ENCODE assay signal across 16 cellular contexts in the genomic region with DNA sequence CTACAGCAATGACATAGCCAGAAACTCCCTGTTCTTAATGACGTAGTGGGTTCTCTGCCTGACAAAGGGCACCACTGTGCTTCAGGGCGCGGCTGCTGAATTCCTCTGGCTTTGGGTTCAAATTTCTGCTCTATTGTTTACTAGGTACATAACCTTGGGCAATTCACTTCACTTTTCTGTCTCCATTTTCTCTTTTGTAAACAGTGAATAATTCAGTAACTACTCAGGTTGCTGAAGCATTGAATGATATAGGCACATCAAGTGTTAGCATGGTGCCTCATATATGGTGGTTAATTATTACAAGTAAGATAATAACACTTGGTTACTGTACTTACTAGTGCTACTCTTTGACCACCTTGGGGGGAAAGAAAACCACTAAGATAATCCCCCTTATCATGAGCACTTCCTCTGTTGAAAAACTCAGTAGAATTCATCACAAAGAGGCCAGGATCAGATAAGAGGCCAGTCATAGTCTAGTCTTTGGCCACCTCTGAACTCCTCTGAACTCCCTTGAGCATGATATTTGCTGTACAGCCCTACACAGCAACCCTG.
DNase-seq lines count a peak whose midpoint lies in the region; ATAC-seq and TF ChIP-seq lines count a peak whose summit lies in the region.
"Had no signal": no experiment of that assay in that cellular context is flagged by ENCODE, and none has a peak within 500 bp of the region (broad histone marks: within the 10 kb centered on the region; RNA-seq: fewer than 3 reads in every experiment).

No MANE protein-coding gene starts in this region.

- POLR2A ChIA-PET in Caco-2 (lab: Charles Lee), result no interaction called here

- H3K36me3 Mint-ChIP-seq in Caco-2 (ENCODE audit: insufficient read depth, unreplicated experiment), result no peaks in the 10 kb centered on the region

- H3K4me3 ChIP-seq in Caco-2 (ENCODE audit: low read depth, low read length) (no peak overlapping the region), fibroblast of villous mesenchyme (ENCODE audit: low read depth, low read length) (no peak overlapping the region)
- H3K4me3 ChIP-seq: tibial artery had no signal

- BruUV-seq in Caco-2 (replicated peaks; lab: Mats Ljungman, UMichigan), result no TSS peak

- TF ChIP-seq CTCF in Caco-2 (IDR thresholded peaks at IDR 0.05; ENCODE audit: insufficient read depth in 1 of 2, low read depth in 1 of 2, low read length in 1 of 2, severe bottlenecking in 1 of 2, unreplicated experiment in 1 of 2) (no peak), fibroblast of villous mesenchyme (IDR thresholded peaks at IDR 0.05; ENCODE audit: insufficient read depth, low read depth, low read length) (no peak)

- H3K36me3 ChIP-seq in Caco-2 (ENCODE audit: control insufficient read depth, insufficient read depth, low read length), result no peaks in the 10 kb centered on the region
- H3K36me3 ChIP-seq: tibial artery had no signal

- intact Hi-C loops in Caco-2 (cut with micrococcal nuclease; ENCODE audit: unreplicated experiment) (loop anchor here (1.0 kb wide), 4 partner anchors 21 to 92 kb away; partner anchors contain the start of gene AHR), sciatic nerve (cut with DNase I) (no loop called here)

- no peaks in the 10 kb centered on the region for H3K9me3 ChIP-seq in Caco-2
- H3K9me3 ChIP-seq: tibial artery had no signal

- no peaks in the 10 kb centered on the region for H3K27me3 ChIP-seq in Caco-2 (replicated peaks; ENCODE audit: control insufficient read depth, insufficient read depth, low read length)
- H3K27me3 ChIP-seq: tibial artery had no signal

- H3K4me3 Mint-ChIP-seq in Caco-2 (ENCODE audit: unreplicated experiment), result no peak overlapping the region
- H3K4me3 Mint-ChIP-seq: activated CD8-positive, alpha-beta T cell treated with anti-CD3 and anti-CD28 coated beads, Interleukin-2, amount 10 ng/mL, durations not matched to agents 7 days and 5 days had no signal

- no peaks in the 10 kb centered on the region for H3K27me3 Mint-ChIP-seq in Caco-2 (ENCODE audit: insufficient read depth, unreplicated experiment)

- CTCF ChIA-PET in Caco-2 (lab: Charles Lee), result no interaction called here

- peaks cover 29% of the 10 kb centered on the region for H3K4me1 ChIP-seq in Caco-2
- H3K4me1 ChIP-seq: tibial artery had no signal

- peaks cover 16% of the 10 kb centered on the region for H3K4me1 Mint-ChIP-seq in Caco-2 (ENCODE audit: low read depth, unreplicated experiment)

- ATAC-seq in HG02938 (IDR thresholded peaks at IDR 0.05; ENCODE audit: unreplicated experiment), result peak; percentile 76
- ATAC-seq in sciatic nerve, result no peak
- ATAC-seq: activated CD8-positive, alpha-beta T cell treated with anti-CD3 and anti-CD28 coated beads, Interleukin-2, amount 10 ng/mL, durations not matched to agents 7 days and 5 days had no signal

- H3K27ac Mint-ChIP-seq in Caco-2 (ENCODE audit: unreplicated experiment), result peak overlapping the region; percentile 34
- H3K27ac Mint-ChIP-seq: activated CD8-positive, alpha-beta T cell treated with anti-CD3 and anti-CD28 coated beads, Interleukin-2, amount 10 ng/mL, durations not matched to agents 7 days and 5 days; activated T-helper 2 cell treated with anti-CD3 and anti-CD28 coated beads, Interferon-gamma antibody, Interleukin-2, Interleukin-4, amounts not matched to agents 10 μg/mL and 5 μg/mL and 100 μg/mL, durations not matched to agents 14 hours and 24 hours and 36 hours had no signal

- H3K9me3 Mint-ChIP-seq in Caco-2 (ENCODE audit: unreplicated experiment), result no peaks in the 10 kb centered on the region

- DNase-seq in Caco-2 (peak; percentile 75 to 90), OCI-M1 (lab: John Stamatoyannopoulos, UW) (peak; percentile 78), fibroblast of villous mesenchyme (ENCODE audit: low read depth) (peak; percentile 9), hepatic stellate cell (ENCODE audit: low spot score) (no peak), NCI-H446 treated with DMSO at 0.1 percent for 48 hours (lab: John Stamatoyannopoulos, UW) (no peak), sciatic nerve (ENCODE audit: low spot score) (no peak), DMS153 treated with DMSO at 0.1 percent for 48 hours (lab: John Stamatoyannopoulos, UW; ENCODE audit: unreplicated experiment) (no peak)
- DNase-seq: activated CD8-positive, alpha-beta T cell treated with anti-CD3 and anti-CD28 coated beads, Interleukin-2, amount 10 ng/mL, durations not matched to agents 7 days and 5 days; DMS 273 treated with DMSO at 0.1 percent for 48 hours; foreskin melanocyte; H7; islet precursor cell; stimulated activated CD4-positive, alpha-beta T cell treated with anti-CD3 and anti-CD28 coated beads, Interleukin-15, amount 100 ng/mL, for 24 hours; tibial artery had no signal

Comparison
In these comparisons a context has a peak if more than half of its experiments do, and no peak if none do; other contexts are left out.
1. DNase-seq: peak in Caco-2 (2 of 2), OCI-M1 (single experiment) and fibroblast of villous mesenchyme (single experiment); none in hepatic stellate cell (single experiment), NCI-H446 treated with DMSO at 0.1 percent for 48 hours (single experiment), sciatic nerve (single experiment) and DMS153 treated with DMSO at 0.1 percent for 48 hours (single experiment).